5 cellular contexts compared by ENCODE assay signal in the genomic region with DNA sequence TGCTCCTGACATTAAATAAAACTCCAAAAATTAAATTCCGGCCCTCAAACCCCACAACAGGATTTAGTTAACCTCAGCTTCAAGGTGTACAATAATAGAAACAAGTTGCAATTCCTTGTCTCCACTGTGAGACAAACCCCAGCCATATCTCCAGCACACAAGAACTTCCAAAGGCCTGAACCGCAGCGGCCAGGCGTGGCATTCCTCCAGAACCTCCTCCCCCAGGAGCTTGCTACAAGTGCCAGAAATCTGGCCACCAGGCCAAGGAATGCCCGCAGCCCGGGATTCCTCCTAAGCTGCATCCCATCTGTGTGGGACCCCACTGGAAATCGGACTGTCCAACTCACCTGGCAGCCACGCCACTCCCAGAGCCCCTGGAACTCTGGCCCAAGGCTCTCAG.
A peak's percentile ranks its signal among the peaks of the same experiment; 100 is the strongest.
DNase-seq lines count a peak whose midpoint lies in the region; ATAC-seq and TF ChIP-seq lines count a peak whose summit lies in the region.
"Not testable (repeated sequence)": the region's sequence is repeated elsewhere in the genome, so short reads cannot be mapped to it uniquely, and the experiment has no call there.

No MANE protein-coding gene starts in this region.

- intact Hi-C loops in heart right ventricle (cut with DNase I); left ventricle myocardium superior (cut with micrococcal nuclease); testis (cut with DNase I; ENCODE audit: low total_unique reads): not testable (repeated sequence)

- H3K27me3 ChIP-seq in heart right ventricle, testis: not testable (repeated sequence)

- not testable (repeated sequence) for H3K9me3 ChIP-seq in heart right ventricle, testis

- TF ChIP-seq CTCF in heart right ventricle (IDR thresholded peaks at IDR 0.05); testis (IDR thresholded peaks at IDR 0.05): not testable (repeated sequence)

- WGBS in heart right ventricle, 2 donors = 67 to 69% methylated on average over 8 of the region's 8 CpGs
- 61 to 82% methylated on average over 7 to 8 of the region's 8 CpGs for WGBS in testis, 2 donors

- H3K27ac ChIP-seq in heart right ventricle, testis: not testable (repeated sequence)

- not testable (repeated sequence) for H3K4me3 ChIP-seq in heart right ventricle, testis

- peak; percentile 29 for DNase-seq in EH (ENCODE audit: low read depth)
- peak; percentile 6 for DNase-seq in amniotic epithelial cell (ENCODE audit: low read depth)
- DNase-seq in heart right ventricle = peak; percentile 5 to 45
- DNase-seq in left ventricle myocardium superior = peak; percentile 62
- peak; percentile 71 for DNase-seq in testis

- H3K36me3 ChIP-seq in heart right ventricle; testis (ENCODE audit: low read depth, missing control alignments): not testable (repeated sequence)

- not testable (repeated sequence) for ATAC-seq in heart right ventricle, left ventricle myocardium superior

- TF ChIP-seq POLR2A in testis (IDR thresholded peaks at IDR 0.05) = not testable (repeated sequence)

- H3K4me1 ChIP-seq in heart right ventricle, testis: not testable (repeated sequence)

Comparison
In these comparisons a context has a peak if more than half of its experiments do, and no peak if none do; other contexts are left out.
1. DNase-seq: peak in every context shown above with its lines; median percentile 71 in testis; 62 in left ventricle myocardium superior; 29 in EH; 25 in heart right ventricle; 6 in amniotic epithelial cell.